1 cellular context compared by ENCODE assay signal in the genomic region with DNA sequence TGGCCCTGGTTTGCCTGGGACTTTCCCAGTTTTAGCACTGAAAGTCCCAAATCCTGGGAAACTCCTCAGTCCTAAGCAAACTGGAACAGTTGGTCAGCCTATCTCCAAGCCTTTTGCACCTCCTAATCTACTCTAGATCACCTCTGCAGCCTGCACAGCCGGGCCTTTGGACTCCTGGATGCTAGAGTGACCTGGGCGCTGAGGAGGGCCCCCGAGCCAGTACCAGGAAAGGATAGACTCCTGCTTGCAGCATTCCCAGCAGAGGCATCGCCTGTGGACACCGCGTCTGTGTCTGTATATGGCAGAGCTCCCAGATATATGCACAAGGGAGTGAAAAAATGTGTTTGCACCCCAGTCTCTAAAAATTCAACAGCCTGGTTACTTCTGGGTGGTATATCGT.
TF ChIP-seq lines count a peak whose summit lies in the region.

No MANE protein-coding gene starts in this region.

TF ChIP-seq in SK-N-SH treated with all-trans-retinoic acid at 6 μM for 48 hours, 23 proteins besides CTCF, POLR2A, EP300 and RAD21 (continued from another document):
- TF ChIP-seq, protein P1, sequence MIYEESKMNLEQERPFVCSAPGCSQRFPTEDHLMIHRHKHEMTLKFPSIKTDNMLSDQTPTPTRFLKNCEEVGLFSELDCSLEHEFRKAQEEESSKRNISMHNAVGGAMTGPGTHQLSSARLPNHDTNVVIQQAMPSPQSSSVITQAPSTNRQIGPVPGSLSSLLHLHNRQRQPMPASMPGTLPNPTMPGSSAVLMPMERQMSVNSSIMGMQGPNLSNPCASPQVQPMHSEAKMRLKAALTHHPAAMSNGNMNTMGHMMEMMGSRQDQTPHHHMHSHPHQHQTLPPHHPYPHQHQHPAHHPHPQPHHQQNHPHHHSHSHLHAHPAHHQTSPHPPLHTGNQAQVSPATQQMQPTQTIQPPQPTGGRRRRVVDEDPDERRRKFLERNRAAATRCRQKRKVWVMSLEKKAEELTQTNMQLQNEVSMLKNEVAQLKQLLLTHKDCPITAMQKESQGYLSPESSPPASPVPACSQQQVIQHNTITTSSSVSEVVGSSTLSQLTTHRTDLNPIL (CRISPR knock-in tag; IDR thresholded peaks at IDR 0.05; ENCODE audit: low read depth): no peak
- TF ChIP-seq ISL1 (CRISPR knock-in tag; IDR thresholded peaks at IDR 0.05): no peak
- TF ChIP-seq TCF4 (CRISPR knock-in tag; IDR thresholded peaks at IDR 0.05; ENCODE audit: borderline replicate concordance): no peak
- TF ChIP-seq RARB (CRISPR knock-in tag; IDR thresholded peaks at IDR 0.05): no peak
- no peak for TF ChIP-seq GLIS3 (CRISPR knock-in tag; IDR thresholded peaks at IDR 0.05)
- TF ChIP-seq CSDC2 (CRISPR knock-in tag; IDR thresholded peaks at IDR 0.05): no peak
- no peak for TF ChIP-seq SNAI2 (CRISPR knock-in tag; IDR thresholded peaks at IDR 0.05)
- no peak for TF ChIP-seq BACH2 (CRISPR knock-in tag; IDR thresholded peaks at IDR 0.05; ENCODE audit: borderline replicate concordance)
- no peak for TF ChIP-seq ZFP3 (CRISPR knock-in tag; IDR thresholded peaks at IDR 0.05)
- no peak for TF ChIP-seq ZNF565 (CRISPR knock-in tag; conservative IDR thresholded peaks at IDR 0.05; ENCODE audit: low read depth)
- no peak for TF ChIP-seq PPARA (CRISPR knock-in tag; IDR thresholded peaks at IDR 0.05; ENCODE audit: borderline replicate concordance)
